ENCODE assay signal across 31 cellular contexts in the genomic region with DNA sequence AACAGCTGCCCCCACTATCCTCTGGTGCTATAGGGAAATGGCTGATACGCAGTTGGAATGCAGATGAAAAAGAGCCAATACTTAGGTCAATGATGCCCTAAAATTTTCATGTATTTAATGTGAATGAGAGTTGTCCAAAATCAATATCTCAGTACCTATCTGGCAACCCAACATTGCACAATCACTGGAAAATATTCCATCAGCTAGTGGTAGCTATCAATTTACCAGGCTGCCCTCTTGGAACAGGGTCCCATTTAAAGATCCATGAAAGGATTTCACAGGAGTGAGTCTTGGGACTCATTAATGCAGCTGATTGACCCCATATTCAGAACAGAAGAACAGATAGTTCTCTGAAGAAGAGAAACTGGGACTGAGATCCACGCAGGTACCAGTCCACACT.
"Had no signal": no experiment of that assay in that cellular context is flagged by ENCODE, and none has a peak within 500 bp of the region (broad histone marks: within the 10 kb centered on the region; RNA-seq: fewer than 3 reads in every experiment).

No MANE protein-coding gene starts in this region.

- H3K4me1 ChIP-seq: adrenal gland, breast epithelium, colonic mucosa, esophagus squamous epithelium, gastroesophageal sphincter had no signal

- ATAC-seq: activated CD4-positive, CD25-positive, alpha-beta regulatory T cell treated with anti-CD3 and anti-CD28 coated beads, Interleukin-2, amount 50 U/mL, for 24 hours; activated CD8-positive, alpha-beta T cell treated with anti-CD3 and anti-CD28 coated beads for 36 hours; activated naive CD8-positive, alpha-beta T cell treated with anti-CD3 and anti-CD28 coated beads, Interleukin-2, amount 50 U/mL, for 24 hours; gastroesophageal sphincter; T-helper 17 cell had no signal

- H3K4me3 ChIP-seq: adrenal gland, breast epithelium, cardiac muscle cell, colonic mucosa, esophagus squamous epithelium, gastroesophageal sphincter had no signal

- H3K9me3 ChIP-seq: adrenal gland, breast epithelium, colonic mucosa, esophagus squamous epithelium, gastroesophageal sphincter had no signal

- H3K27me3 ChIP-seq: cardiac muscle cell, colonic mucosa, esophagus squamous epithelium, gastroesophageal sphincter had no signal

- H3K36me3 ChIP-seq: adrenal gland, breast epithelium, cardiac muscle cell, colonic mucosa, esophagus squamous epithelium, gastroesophageal sphincter, WERI-Rb-1 had no signal

- DNase-seq: activated B cell treated with CpG ODN at 0.5 μM for 24 hours; activated CD4-positive, alpha-beta T cell treated with anti-CD3 and anti-CD28 coated beads for 48 hours; activated CD4-positive, alpha-beta T cell treated with anti-CD3 and anti-CD28 coated beads, Interleukin-2, amount 50 U/mL, for 1 hour; activated CD4-positive, alpha-beta T cell treated with anti-CD3 and anti-CD28 coated beads, Interleukin-2, amount 50 U/mL, for 48 hours; activated CD8-positive, alpha-beta memory T cell treated with anti-CD3 and anti-CD28 coated beads for 24 hours; activated CD8-positive, alpha-beta T cell treated with anti-CD3 and anti-CD28 coated beads for 36 hours; activated effector memory CD4-positive, alpha-beta T cell treated with anti-CD3 and anti-CD28 coated beads, Interleukin-2, amount 50 U/mL, for 16 hours; activated naive CD4-positive, alpha-beta T cell treated with anti-CD3 and anti-CD28 coated beads for 36 hours; activated naive CD8-positive, alpha-beta T cell treated with anti-CD3 and anti-CD28 coated beads for 36 hours; activated naive CD8-positive, alpha-beta T cell treated with anti-CD3 and anti-CD28 coated beads, Interleukin-2, amount 50 U/mL, for 24 hours; activated T-cell treated with anti-CD3 and anti-CD28 coated beads, Interleukin-2, amount 50 U/mL, for 1 hour; activated T-cell treated with anti-CD3 and anti-CD28 coated beads, Interleukin-2, amount 50 U/mL, for 48 hours; adrenal gland; amygdala; aorta; central memory CD4-positive, alpha-beta T cell; cerebellar nuclear complex; colonic mucosa; effector CD8-positive, alpha-beta T cell; esophagus squamous epithelium; foreskin melanocyte; head of caudate nucleus; T-helper 1 cell; T-helper 17 cell; T1000; WERI-Rb-1 had no signal

- H3K27ac ChIP-seq: adrenal gland, breast epithelium, cardiac muscle cell, colonic mucosa, epithelial cell of prostate, esophagus squamous epithelium, gastroesophageal sphincter, WERI-Rb-1 had no signal
